Comparison of ENCODE assay signal across 8 cellular contexts in the genomic region with DNA sequence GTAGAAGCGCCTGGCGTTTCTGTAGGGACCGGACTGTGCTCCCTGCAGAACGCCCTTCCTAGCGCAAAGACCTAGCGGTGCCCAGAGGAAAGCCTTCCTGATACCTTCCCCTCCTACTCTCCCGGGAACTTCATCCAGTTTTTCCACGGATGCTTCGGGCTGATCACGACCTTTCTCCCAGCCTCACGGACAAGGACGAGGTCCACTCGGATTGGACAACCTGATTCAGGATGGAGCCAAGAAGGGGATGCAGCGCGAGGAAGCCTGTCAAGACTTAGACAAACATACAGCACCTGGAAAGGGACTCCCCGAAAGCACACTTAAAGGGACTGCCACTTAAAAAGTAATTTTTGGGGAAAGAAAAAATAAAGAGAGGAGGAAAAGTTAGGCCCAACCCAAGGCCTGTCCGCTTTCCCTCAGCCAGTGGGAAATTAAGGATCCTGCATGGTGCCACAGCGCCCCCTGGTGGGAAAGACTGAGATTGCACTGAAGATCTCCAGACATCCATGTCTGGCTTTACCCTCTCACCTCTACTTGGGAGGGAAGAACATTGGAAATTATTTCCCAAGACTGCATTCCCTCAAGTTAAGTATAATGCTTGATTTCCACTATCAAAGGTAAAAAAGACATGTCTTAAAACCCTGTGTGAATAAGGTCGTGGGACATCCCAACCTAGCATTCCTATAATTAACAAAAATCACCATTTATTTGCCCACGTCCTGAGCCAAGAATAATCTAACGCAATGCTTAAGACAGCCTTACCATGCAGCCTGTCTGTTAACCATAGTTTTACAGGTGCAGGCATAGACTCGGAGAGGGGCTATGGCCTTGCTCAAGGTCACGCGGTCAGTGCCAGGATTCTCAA. TPM values are rescaled to one million over a fixed set of nuclear protein-coding genes. Genes with fewer than 3 reads are reported as not detected.
DNase-seq lines count a peak whose midpoint lies in the region; ATAC-seq and TF ChIP-seq lines count a peak whose summit lies in the region.

No MANE protein-coding gene starts in this region.

- H3K27me3 Mint-ChIP-seq in CD4-positive, alpha-beta memory T cell: no peaks in the 10 kb centered on the region
- H3K27me3 Mint-ChIP-seq in glutamatergic neuron (ENCODE audit: unreplicated experiment) (peaks cover 2% of the 10 kb centered on the region), progenitor cell of endocrine pancreas (peaks cover 3% of the 10 kb centered on the region)

- no peaks in the 10 kb centered on the region for H3K9me3 Mint-ChIP-seq in CD4-positive, alpha-beta memory T cell
- H3K9me3 Mint-ChIP-seq in glutamatergic neuron (ENCODE audit: unreplicated experiment) (peaks cover 6% of the 10 kb centered on the region), progenitor cell of endocrine pancreas (ENCODE audit: low read depth) (no peaks in the 10 kb centered on the region)

- H3K4me3 ChIP-seq in CD4-positive, alpha-beta memory T cell (ENCODE audit: low read length in 2 of 2): no peak overlapping the region
- H3K4me3 ChIP-seq in HAP-1: no peak overlapping the region
- H3K4me3 ChIP-seq in vagina: no peak overlapping the region

- no peaks in the 10 kb centered on the region for H3K9me3 ChIP-seq in CD4-positive, alpha-beta memory T cell (ENCODE audit: control insufficient read depth in 1 of 2, low read length in 2 of 2)
- no peaks in the 10 kb centered on the region; the same call in 1 of the 2 replicates for H3K9me3 ChIP-seq in HAP-1
- H3K9me3 ChIP-seq in vagina: no peaks in the 10 kb centered on the region

- no peaks in the 10 kb centered on the region for H3K36me3 Mint-ChIP-seq in CD4-positive, alpha-beta memory T cell
- H3K36me3 Mint-ChIP-seq in glutamatergic neuron (ENCODE audit: unreplicated experiment) (no peaks in the 10 kb centered on the region), progenitor cell of endocrine pancreas (ENCODE audit: insufficient read depth) (no peaks in the 10 kb centered on the region)

- POLR2A ChIA-PET in CD4-positive, alpha-beta memory T cell (lab: Charles Lee; ENCODE audit: partially characterized antibody): no interaction called here

- intact Hi-C loops in CD4-positive, alpha-beta memory T cell (cut with micrococcal nuclease): loop anchor here (1.0 to 2.0 kb wide), 5 partner anchors 503 to 1305 kb away; partner anchors contain the start of gene ACKR3
- intact Hi-C loops in vagina (cut with DNase I): no loop called here

- in situ Hi-C loops in HAP-1 (cut with MboI; ENCODE audit: low sequenced_read_pairs): loop anchor here (5.0 kb wide), 2 partner anchors 560 to 720 kb away; no protein-coding TSS in a partner anchor

- no peaks in the 10 kb centered on the region for H3K4me1 ChIP-seq in CD4-positive, alpha-beta memory T cell (ENCODE audit: insufficient read depth, low read length)
- no peaks in the 10 kb centered on the region for H3K4me1 ChIP-seq in HAP-1
- H3K4me1 ChIP-seq in vagina: no peaks in the 10 kb centered on the region

- CTCF ChIA-PET in CD4-positive, alpha-beta memory T cell (lab: Charles Lee; ENCODE audit: partially characterized antibody): interaction anchor here (1.0 to 3.4 kb wide), 5 partner anchors 7 to 724 kb away, joined by 3 to 25 read pairs (median 6); partner anchors contain the start of gene COPS8

- no peak overlapping the region for H3K27ac Mint-ChIP-seq in CD4-positive, alpha-beta memory T cell
- H3K27ac Mint-ChIP-seq in glutamatergic neuron (ENCODE audit: unreplicated experiment): no peak overlapping the region
- no peak overlapping the region for H3K27ac Mint-ChIP-seq in progenitor cell of endocrine pancreas

- H3K36me3 ChIP-seq in CD4-positive, alpha-beta memory T cell (ENCODE audit: insufficient read depth, low read length): no peaks in the 10 kb centered on the region
- H3K36me3 ChIP-seq in HAP-1 (replicated peaks) (no peaks in the 10 kb centered on the region), vagina (no peaks in the 10 kb centered on the region)

- no peaks in the 10 kb centered on the region for H3K27me3 ChIP-seq in CD4-positive, alpha-beta memory T cell (ENCODE audit: insufficient read depth, low read length)
- H3K27me3 ChIP-seq in HAP-1 (ENCODE audit: low read depth) (no peaks in the 10 kb centered on the region), vagina (no peaks in the 10 kb centered on the region)

- no peak for TF ChIP-seq POLR2A in vagina (IDR thresholded peaks at IDR 0.05)

- no peak overlapping the region for H3K4me3 Mint-ChIP-seq in CD4-positive, alpha-beta memory T cell
- H3K4me3 Mint-ChIP-seq in glutamatergic neuron (ENCODE audit: unreplicated experiment): no peak overlapping the region
- no peak overlapping the region for H3K4me3 Mint-ChIP-seq in progenitor cell of endocrine pancreas (ENCODE audit: low read depth)

- ATAC-seq in HG03378 (IDR thresholded peaks at IDR 0.05; ENCODE audit: unreplicated experiment): no peak

- DNase-seq in CD4-positive, alpha-beta memory T cell: peak; percentile 46 to 60 (median 51)
- peak; percentile 46 to 83 for DNase-seq in HAP-1 (ENCODE audit: low spot score in 2 of 2)
- DNase-seq in RPMI7951 (ENCODE audit: low read depth): peak; percentile 51
- DNase-seq in activated gamma-delta T cell treated with anti-CD3 and anti-CD28 coated beads, Interleukin-2, amount 50 U/mL, for 16 hours (ENCODE audit: low read depth): peak; percentile 65
- DNase-seq in glutamatergic neuron: peak; percentile 92
- peak; percentile 76 for DNase-seq in progenitor cell of endocrine pancreas (ENCODE audit: low spot score, unreplicated experiment)
- DNase-seq in vagina (ENCODE audit: extremely low spot score in 2 of 2): no peak

- TF ChIP-seq CTCF in glutamatergic neuron (IDR thresholded peaks at IDR 0.05; ENCODE audit: partially characterized antibody, unreplicated experiment) (peak; percentile 100), progenitor cell of endocrine pancreas (IDR thresholded peaks at IDR 0.05; ENCODE audit: unreplicated experiment) (peak; percentile 93), vagina (IDR thresholded peaks at IDR 0.05) (peak; percentile 84 to 94 (median 92))

- H3K4me1 Mint-ChIP-seq in CD4-positive, alpha-beta memory T cell: no peaks in the 10 kb centered on the region
- peaks cover 13% of the 10 kb centered on the region for H3K4me1 Mint-ChIP-seq in glutamatergic neuron (ENCODE audit: low read depth, unreplicated experiment)
- H3K4me1 Mint-ChIP-seq in progenitor cell of endocrine pancreas (ENCODE audit: low read depth): peaks cover 10% of the 10 kb centered on the region

- H3K27ac ChIP-seq in CD4-positive, alpha-beta memory T cell (ENCODE audit: low read depth, low read length): no peak overlapping the region
- H3K27ac ChIP-seq in vagina: no peak overlapping the region

RNA-seq across cellular contexts. Expression of gene COPS8, which starts 13.4 kb away (rescaled TPM):
- total RNA-seq in CD4-positive, alpha-beta memory T cell: 10 to 100 TPM; 33.4 to 34.5 TPM
- polyA plus RNA-seq in CD4-positive, alpha-beta memory T cell: 100 to 1,000 TPM in 1 of 2 donors, 10 to 100 TPM in 1; 71.1 to 105 TPM
- 261 and 316 TPM in 2 replicates for total RNA-seq in RPMI7951 (2014; rRNA removed; shearing (Covaris generic))
- 55.8 TPM for total RNA-seq in glutamatergic neuron (ENCODE audit: unreplicated experiment)
- total RNA-seq in progenitor cell of endocrine pancreas: 46.4 and 48.2 TPM in 2 replicates
- total RNA-seq in vagina: 46.9 TPM

Comparison
In these comparisons a context has a peak if more than half of its experiments do, and no peak if none do; other contexts are left out.
1. DNase-seq: peak in CD4-positive, alpha-beta memory T cell (5 of 5), HAP-1 (2 of 2), RPMI7951 (single experiment), activated gamma-delta T cell treated with anti-CD3 and anti-CD28 coated beads, Interleukin-2, amount 50 U/mL, for 16 hours (single experiment), glutamatergic neuron (single experiment) and progenitor cell of endocrine pancreas (single experiment); none in vagina (0 of 2).
2. Peak in every context shown above with its lines, with median percentiles within 50 percentile points of each other: CTCF ChIP-seq.